ENCODE assay signal across 19 cellular contexts in genomic region chr17:2020721-2021120, GRCh38.
"Had no signal": no experiment of that assay in that cellular context is flagged by ENCODE, and none has a peak within 500 bp of the region (broad histone marks: within the 10 kb centered on the region; RNA-seq: fewer than 3 reads in every experiment).

No MANE protein-coding gene starts in this region.

- H3K9ac ChIP-seq: parathyroid adenoma, SK-N-SH had no signal

- H3K27ac ChIP-seq: epithelial cell of prostate, parathyroid adenoma, tibial nerve had no signal

- H3K4me2 ChIP-seq: SK-N-SH had no signal

- ATAC-seq: activated T-cell treated with anti-CD3 and anti-CD28 coated beads, Interleukin-2, amount 50 U/mL, for 4 hours; left lobe of liver; naive thymus-derived CD8-positive, alpha-beta T cell; T-cell had no signal

- DNase-seq: activated CD4-positive, alpha-beta T cell treated with anti-CD3 and anti-CD28 coated beads, Interleukin-2, amount 10 ng/mL, durations not matched to agents 24 days and 14 days; activated CD8-positive, alpha-beta memory T cell treated with anti-CD3 and anti-CD28 coated beads, Interleukin-2, amount 50 U/mL, for 4 hours; activated T-cell treated with anti-CD3 and anti-CD28 coated beads, Interleukin-2, amount 50 U/mL, for 4 hours; cerebellar nuclear complex; cortex of kidney; effector memory CD4-positive, alpha-beta T cell; foreskin melanocyte; hypothalamus; naive thymus-derived CD8-positive, alpha-beta T cell; SK-N-SH; stimulated activated CD4-positive, alpha-beta T cell treated with anti-CD3 and anti-CD28 coated beads, Interleukin-2, amount 100 ng/mL, for 24 hours; stimulated activated naive CD4-positive, alpha-beta T cell treated with Interleukin-2 at 50 U/mL for 16 hours; T-cell; uterus had no signal

- H3K4me1 ChIP-seq: breast epithelium had no signal

- H3K27me3 ChIP-seq: breast epithelium, uterus had no signal

- H3K4me3 ChIP-seq: breast epithelium, tibial nerve, uterus had no signal

- H3K36me3 ChIP-seq: breast epithelium, tibial nerve, uterus had no signal

- H2AFZ ChIP-seq: parathyroid adenoma had no signal

- H3K9me3 ChIP-seq: breast epithelium, SK-N-SH, tibial nerve, uterus had no signal
